ENCODE assay signal across 20 cellular contexts in the genomic region with DNA sequence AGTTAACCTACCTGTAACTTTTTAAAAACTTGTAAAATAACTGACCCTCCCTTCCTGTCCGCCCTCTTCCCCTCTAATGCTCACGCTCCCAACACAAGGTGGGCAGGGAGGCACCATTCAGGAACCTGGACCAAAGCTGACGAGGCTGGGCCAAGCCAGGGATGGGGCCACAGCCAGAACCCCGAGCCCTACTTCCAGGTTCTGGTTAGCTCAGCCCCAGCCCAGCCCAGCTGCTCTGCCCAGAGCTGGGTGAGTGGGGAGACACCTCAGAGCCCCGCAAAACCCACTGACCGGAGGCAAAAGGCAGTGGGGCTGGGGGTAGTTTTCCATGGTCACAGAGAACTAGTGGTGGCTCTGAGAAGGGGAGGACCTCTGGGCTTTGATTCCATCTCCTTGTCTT. TPM values are rescaled to one million over a fixed set of nuclear protein-coding genes. Genes with fewer than 3 reads are reported as not detected.
DNase-seq lines count a peak whose midpoint lies in the region; ATAC-seq, FAIRE-seq and TF ChIP-seq lines count a peak whose summit lies in the region.
"Had no signal": no experiment of that assay in that cellular context is flagged by ENCODE, and none has a peak within 500 bp of the region (broad histone marks: within the 10 kb centered on the region; RNA-seq: fewer than 3 reads in every experiment).

No MANE protein-coding gene starts in this region.

- TF ChIP-seq CTCF in HepG2 (CRISPR knock-in tag; IDR thresholded peaks at IDR 0.05) (no peak), right lobe of liver (IDR thresholded peaks at IDR 0.05) (no peak), adrenal gland (IDR thresholded peaks at IDR 0.05) (no peak), nephron progenitor cell (IDR thresholded peaks at IDR 0.05) (no peak), ascending aorta (IDR thresholded peaks at IDR 0.05) (no peak)

- peak overlapping the region; percentile 48 for H3K27ac Mint-ChIP-seq in nephron progenitor cell

- no peaks in the 10 kb centered on the region for H3K27me3 ChIP-seq in HepG2 (ENCODE audit: control insufficient read depth in 1 of 2, insufficient read depth in 2 of 2, low read length in 2 of 2)
- H3K27me3 ChIP-seq in right lobe of liver, result no peaks in the 10 kb centered on the region
- H3K27me3 ChIP-seq in adrenal gland, result no peaks in the 10 kb centered on the region
- no peaks in the 10 kb centered on the region for H3K27me3 ChIP-seq in ascending aorta
- H3K27me3 ChIP-seq: transverse colon had no signal

- CTCF ChIA-PET in HepG2 (lab: Yijun Ruan, JAX; ENCODE audit: low intra/inter-chr PET ratio, low total read pairs), result no interaction called here

- intact Hi-C loops in HepG2 (cut with micrococcal nuclease; ENCODE audit: unreplicated experiment), result no loop called here
- intact Hi-C loops in right lobe of liver (cut with DNase I), result no loop called here
- intact Hi-C loops in adrenal gland (cut with DNase I), result no loop called here
- intact Hi-C loops in ascending aorta (cut with DNase I), result no loop called here

- H3K27ac ChIP-seq in HepG2 (ENCODE audit: extremely low read length, insufficient read depth, low read length) (no peak overlapping the region), right lobe of liver (no peak overlapping the region), adrenal gland (peak overlapping the region in 3 of 5 donors; percentile 37 to 80 (median 79)), ascending aorta (no peak overlapping the region)

- H3K79me2 ChIP-seq in HepG2 (ENCODE audit: insufficient read depth, low read length), result peaks cover 17% of the 10 kb centered on the region

- H3K9me3 ChIP-seq in HepG2 (ENCODE audit: low read length) (no peaks in the 10 kb centered on the region), right lobe of liver (no peaks in the 10 kb centered on the region), adrenal gland (replicated peaks in 1 of 3) (no peaks in the 10 kb centered on the region), ascending aorta (no peaks in the 10 kb centered on the region)
- H3K9me3 ChIP-seq: transverse colon had no signal

- TF ChIP-seq RAD21 in HepG2 (CRISPR knock-in tag; IDR thresholded peaks at IDR 0.05), result no peak

- peaks cover 65% of the 10 kb centered on the region for H3K36me3 Mint-ChIP-seq in nephron progenitor cell (ENCODE audit: low read depth)

- ATAC-seq in HepG2 (peak; percentile 2; the same call in 1 of the 3 replicates), right lobe of liver (no peak), GM21723 (IDR thresholded peaks at IDR 0.05; ENCODE audit: unreplicated experiment) (no peak)

- FAIRE-seq in HepG2 (lab: Jason Lieb, UNC), result no peak
- FAIRE-seq: islet of Langerhans had no signal

- TF ChIP-seq EP300 in HepG2 (IDR thresholded peaks at IDR 0.05; ENCODE audit: low read depth in 2 of 2, low read length in 2 of 2) (no peak), HepG2 (CRISPR knock-in tag; IDR thresholded peaks at IDR 0.05; ENCODE audit: borderline replicate concordance) (no peak)

- H3K4me2 ChIP-seq in HepG2 (ENCODE audit: low read depth, low read length), result no peak overlapping the region

- no peaks in the 10 kb centered on the region for H3K27me3 Mint-ChIP-seq in nephron progenitor cell (ENCODE audit: low read depth, poor library complexity)
- H3K27me3 Mint-ChIP-seq: naive thymus-derived CD4-positive, alpha-beta T cell had no signal

- DNase-seq in HepG2 (ENCODE audit: low spot score), result no peak
- DNase-seq in right lobe of liver, result no peak
- no peak for DNase-seq in adrenal gland
- no peak for DNase-seq in nephron progenitor cell
- DNase-seq in ascending aorta (ENCODE audit: low spot score in 2 of 2), result no peak
- DNase-seq in glomerular visceral epithelial cell (ENCODE audit: extremely low spot score), result no peak
- DNase-seq in HPDE6-E6E7 (ENCODE audit: extremely low spot score), result no peak
- DNase-seq: activated CD4-positive, alpha-beta T cell treated with anti-CD3 and anti-CD28 coated beads, Interleukin-2, amount 50 U/mL, for 1 hour; activated naive CD4-positive, alpha-beta T cell treated with anti-CD3 and anti-CD28 coated beads, Interleukin-2, amount 50 U/mL, for 16 hours; activated T-cell treated with anti-CD3 and anti-CD28 coated beads for 4 hours; effector CD8-positive, alpha-beta T cell; EL; H9; naive thymus-derived CD4-positive, alpha-beta T cell; NCI-H187; NCI-H345; SW 1271; transverse colon had no signal

- in situ Hi-C loops in HepG2 (cut with HindIII; ENCODE audit: extremely low pct_ligation_motif_present, low pct_unique_long_range_greater_than_20kb), result no loop called here

- no peak overlapping the region for H2AFZ ChIP-seq in HepG2 (ENCODE audit: low read length)

- H3K4me1 ChIP-seq in HepG2 (ENCODE audit: insufficient read depth, low read length) (peaks cover 25% of the 10 kb centered on the region), right lobe of liver (peaks cover 0 to 36% (median 18%) of the 10 kb centered on the region in 4 donors), adrenal gland (replicated peaks in 1 of 2) (peaks cover 11 to 60% of the 10 kb centered on the region in 2 donors), ascending aorta (no peaks in the 10 kb centered on the region)

- peaks cover 12% of the 10 kb centered on the region; the same call in 1 of the 2 replicates for H4K20me1 ChIP-seq in HepG2 (ENCODE audit: insufficient read depth, low read length)

- BruUV-seq in HepG2 (replicated peaks; lab: Mats Ljungman, UMichigan), result TSS peak; percentile 6

- H3K36me3 ChIP-seq in HepG2 (replicated peaks in 1 of 2; ENCODE audit: control insufficient read depth in 1 of 2, insufficient read depth in 2 of 2, low read length in 2 of 2), result peaks cover 48 to 78% of the 10 kb centered on the region in 2 experiments
- peaks cover 4 to 65% (median 13%) of the 10 kb centered on the region in 4 donors for H3K36me3 ChIP-seq in right lobe of liver
- H3K36me3 ChIP-seq in adrenal gland (replicated peaks in 1 of 2), result peaks cover 0 to 90% of the 10 kb centered on the region in 2 donors
- H3K36me3 ChIP-seq in ascending aorta, result peaks cover 59 to 79% of the 10 kb centered on the region in 2 donors

- H3K4me3 ChIP-seq in HepG2 (replicated peaks in 1 of 3; ENCODE audit: insufficient read depth in 1 of 3, low read depth in 2 of 3, low read length in 3 of 3) (no peak overlapping the region), right lobe of liver (no peak overlapping the region), adrenal gland (no peak overlapping the region), ascending aorta (no peak overlapping the region)
- H3K4me3 ChIP-seq: transverse colon had no signal

- 86% methylated on average over 6 of the region's 6 CpGs for WGBS in HepG2 (ENCODE audit: low lambda C conversion rate)
- 87% methylated on average over 3 of the region's 6 CpGs for WGBS in right lobe of liver (ENCODE audit: insufficient coverage, low coverage, low lambda C conversion rate, missing lambda C conversion rate)
- WGBS in adrenal gland, 4 donors, result 77 to 95% (median 89%) methylated on average over 6 of the region's 6 CpGs

- TF ChIP-seq POLR2A in HepG2 (IDR thresholded peaks at IDR 0.05; ENCODE audit: insufficient read depth in 1 of 2, low read depth in 2 of 2, low read length in 2 of 2), result no peak
- TF ChIP-seq POLR2A in right lobe of liver (IDR thresholded peaks at IDR 0.05), result no peak
- TF ChIP-seq POLR2A in adrenal gland (IDR thresholded peaks at IDR 0.05), result no peak

- H3K9me3 Mint-ChIP-seq in nephron progenitor cell, result no peaks in the 10 kb centered on the region
- H3K9me3 Mint-ChIP-seq: H9 had no signal

- POLR2A ChIA-PET in HepG2 (lab: Yijun Ruan, JAX), result interaction anchor here (0.9 to 4.1 kb wide), 8 partner anchors 7 to 188 kb away, joined by 3 to 38 read pairs (median 12); a partner anchor contains a TSS

- no peak overlapping the region for H3K9ac ChIP-seq in HepG2 (ENCODE audit: insufficient read depth, low read depth, low read length)

- H3K4me3 Mint-ChIP-seq in nephron progenitor cell, result no peak overlapping the region
- H3K4me3 Mint-ChIP-seq: H9; naive thymus-derived CD4-positive, alpha-beta T cell had no signal

- H3K4me1 Mint-ChIP-seq in nephron progenitor cell, result peaks cover 18% of the 10 kb centered on the region
- H3K4me1 Mint-ChIP-seq: H9 had no signal

RNA-seq across cellular contexts. Expression of a gene that starts 7.4 kb away (rescaled TPM):
- total RNA-seq in HepG2 (2016; rRNA removed; fragmentation: Illumina TruSeq; extraction: Trizol) (161 and 170 TPM in 2 replicates), right lobe of liver (10 to 100 TPM; 30.1 to 42.7 (median 33.0) TPM), adrenal gland (10 to 100 TPM; 60.6 to 78.5 (median 72.0) TPM), ascending aorta (72.9 TPM)
- total RNA-seq in HepG2 (2016; cell fraction: cytosol; rRNA removed; fragmentation: Illumina TruSeq; extraction: Trizol; ENCODE audit: low read depth), result 13.1 and 14.4 TPM in 2 replicates
- total RNA-seq in HepG2 (2016; cell fraction: insoluble cytoplasmic fraction; rRNA removed; fragmentation: Illumina TruSeq; extraction: Trizol), result 142 and 170 TPM in 2 replicates
- 61.3 and 66.7 TPM in 2 replicates for total RNA-seq in HepG2 (2016; cell fraction: membrane; rRNA removed; fragmentation: Illumina TruSeq; extraction: Trizol)
- total RNA-seq in HepG2 (2016; cell fraction: nucleus; rRNA removed; fragmentation: Illumina TruSeq; extraction: Trizol), result 95.4 and 98.2 TPM in 2 replicates
- polyA plus RNA-seq in HepG2 (2011; rRNA removed) (97.2 and 105 TPM in 2 replicates), adrenal gland (10 to 100 TPM; 27.9 to 44.6 (median 34.2) TPM)
- polyA plus RNA-seq in HepG2 (2011; cell fraction: cytosol; rRNA removed), result 67.5 and 85.5 TPM in 2 replicates
- 104 and 124 TPM in 2 replicates for polyA plus RNA-seq in HepG2 (2011; cell fraction: nucleus; rRNA removed)
- polyA plus RNA-seq in HepG2 (2012), result 42.6 and 44.3 TPM in 2 replicates
- polyA plus RNA-seq in HepG2 (2016; cell fraction: cytosol; fragmentation: Illumina TruSeq; extraction: Trizol; ENCODE audit: low read depth), result 18.7 and 20.0 TPM in 2 replicates
- 172 and 192 TPM in 2 replicates for polyA plus RNA-seq in HepG2 (2016; cell fraction: insoluble cytoplasmic fraction; fragmentation: Illumina TruSeq; extraction: Trizol; ENCODE audit: low read depth)
- polyA plus RNA-seq in HepG2 (2016; cell fraction: membrane; fragmentation: Illumina TruSeq; extraction: Trizol; ENCODE audit: low read depth), result 49.0 TPM in 2 replicates
- 178 and 180 TPM in 2 replicates for polyA plus RNA-seq in HepG2 (2016; cell fraction: nucleus; fragmentation: Illumina TruSeq; extraction: Trizol; ENCODE audit: insufficient read depth, low read depth)
- 256 and 859 TPM in 2 replicates for polyA minus RNA-seq in HepG2 (2011; rRNA and poly(A)+ RNA removed; ENCODE audit: low replicate concordance)
- 126 and 130 TPM in 2 replicates for polyA minus RNA-seq in HepG2 (2011; cell fraction: cytosol; rRNA and poly(A)+ RNA removed)
- polyA minus RNA-seq in HepG2 (2011; cell fraction: nucleus; rRNA and poly(A)+ RNA removed), result 93.4 and 142 TPM in 2 replicates

RNA-seq across cellular contexts. Expression of a gene that starts 43.2 kb away (rescaled TPM):
- total RNA-seq in HepG2 (2016; rRNA removed; fragmentation: Illumina TruSeq; extraction: Trizol) (132 and 179 TPM in 2 replicates), right lobe of liver (10 to 100 TPM; 32.7 to 40.3 (median 35.2) TPM), adrenal gland (10 to 100 TPM; 44.4 to 94.5 (median 65.7) TPM), ascending aorta (79.7 TPM)
- total RNA-seq in HepG2 (2016; cell fraction: cytosol; rRNA removed; fragmentation: Illumina TruSeq; extraction: Trizol; ENCODE audit: low read depth), result 46.7 and 51.0 TPM in 2 replicates
- total RNA-seq in HepG2 (2016; cell fraction: insoluble cytoplasmic fraction; rRNA removed; fragmentation: Illumina TruSeq; extraction: Trizol), result 140 and 190 TPM in 2 replicates
- total RNA-seq in HepG2 (2016; cell fraction: membrane; rRNA removed; fragmentation: Illumina TruSeq; extraction: Trizol), result 65.8 and 75.9 TPM in 2 replicates
- total RNA-seq in HepG2 (2016; cell fraction: nucleus; rRNA removed; fragmentation: Illumina TruSeq; extraction: Trizol), result 79.3 and 85.4 TPM in 2 replicates
- polyA plus RNA-seq in HepG2 (2011; rRNA removed) (47.7 and 54.7 TPM in 2 replicates), adrenal gland (100 to 1,000 TPM; 102 to 148 (median 134) TPM)
- polyA plus RNA-seq in HepG2 (2011; cell fraction: cytosol; rRNA removed), result 23.0 and 30.1 TPM in 2 replicates
- 24.7 and 29.9 TPM in 2 replicates for polyA plus RNA-seq in HepG2 (2011; cell fraction: nucleus; rRNA removed)
- 75.2 and 76.1 TPM in 2 replicates for polyA plus RNA-seq in HepG2 (2012)
- polyA plus RNA-seq in HepG2 (2016; cell fraction: cytosol; fragmentation: Illumina TruSeq; extraction: Trizol; ENCODE audit: low read depth), result 45.0 and 48.2 TPM in 2 replicates
- 221 and 228 TPM in 2 replicates for polyA plus RNA-seq in HepG2 (2016; cell fraction: insoluble cytoplasmic fraction; fragmentation: Illumina TruSeq; extraction: Trizol; ENCODE audit: low read depth)
- 64.6 and 70.7 TPM in 2 replicates for polyA plus RNA-seq in HepG2 (2016; cell fraction: membrane; fragmentation: Illumina TruSeq; extraction: Trizol; ENCODE audit: low read depth)
- polyA plus RNA-seq in HepG2 (2016; cell fraction: nucleus; fragmentation: Illumina TruSeq; extraction: Trizol; ENCODE audit: insufficient read depth, low read depth), result 97.9 and 98.9 TPM in 2 replicates
- polyA minus RNA-seq in HepG2 (2011; rRNA and poly(A)+ RNA removed; ENCODE audit: low replicate concordance), result 61.1 and 62.3 TPM in 2 replicates
- 44.7 and 52.7 TPM in 2 replicates for polyA minus RNA-seq in HepG2 (2011; cell fraction: cytosol; rRNA and poly(A)+ RNA removed)
- polyA minus RNA-seq in HepG2 (2011; cell fraction: nucleus; rRNA and poly(A)+ RNA removed), result 116 and 129 TPM in 2 replicates

RNA-seq across cellular contexts. Expression of a gene that starts 43.6 kb away (rescaled TPM):
- total RNA-seq in HepG2 (2016; rRNA removed; fragmentation: Illumina TruSeq; extraction: Trizol) (0.53 and 0.60 TPM in 2 replicates), right lobe of liver (under 1 TPM in 3 of 6 experiments, not detected in 3; 0.12 to 0.13 (median 0.12) TPM), adrenal gland (under 1 TPM in 7 of 8 donors, not detected in 1; 0.39 to 0.68 (median 0.42) TPM), ascending aorta (not detected)
- 0.18 TPM in 1 of 2 replicates, not detected in the other for total RNA-seq in HepG2 (2016; cell fraction: cytosol; rRNA removed; fragmentation: Illumina TruSeq; extraction: Trizol; ENCODE audit: low read depth)
- 0.41 and 0.92 TPM in 2 replicates for total RNA-seq in HepG2 (2016; cell fraction: insoluble cytoplasmic fraction; rRNA removed; fragmentation: Illumina TruSeq; extraction: Trizol)
- 0.09 and 0.28 TPM in 2 replicates for total RNA-seq in HepG2 (2016; cell fraction: membrane; rRNA removed; fragmentation: Illumina TruSeq; extraction: Trizol)
- total RNA-seq in HepG2 (2016; cell fraction: nucleus; rRNA removed; fragmentation: Illumina TruSeq; extraction: Trizol), result 0.37 and 1.4 TPM in 2 replicates
- polyA plus RNA-seq in HepG2 (2011; rRNA removed) (0.48 and 0.73 TPM in 2 replicates), adrenal gland (1 to 10 TPM; 1.2 to 3.5 (median 1.3) TPM)
- polyA plus RNA-seq in HepG2 (2011; cell fraction: cytosol; rRNA removed), result 0.15 and 0.35 TPM in 2 replicates
- polyA plus RNA-seq in HepG2 (2011; cell fraction: nucleus; rRNA removed), result 0.88 and 1.5 TPM in 2 replicates
- 0.57 and 0.59 TPM in 2 replicates for polyA plus RNA-seq in HepG2 (2012)
- polyA plus RNA-seq in HepG2 (2016; cell fraction: cytosol; fragmentation: Illumina TruSeq; extraction: Trizol; ENCODE audit: low read depth), result 0.10 TPM in 1 of 2 replicates, not detected in the other
- polyA plus RNA-seq in HepG2 (2016; cell fraction: insoluble cytoplasmic fraction; fragmentation: Illumina TruSeq; extraction: Trizol; ENCODE audit: low read depth), result 0.72 and 1.5 TPM in 2 replicates
- 0.08 TPM in 1 of 2 replicates, not detected in the other for polyA plus RNA-seq in HepG2 (2016; cell fraction: membrane; fragmentation: Illumina TruSeq; extraction: Trizol; ENCODE audit: low read depth)
- polyA plus RNA-seq in HepG2 (2016; cell fraction: nucleus; fragmentation: Illumina TruSeq; extraction: Trizol; ENCODE audit: insufficient read depth, low read depth), result 0.74 and 1.3 TPM in 2 replicates
- polyA minus RNA-seq in HepG2 (2011; rRNA and poly(A)+ RNA removed; ENCODE audit: low replicate concordance), result 0.48 TPM in 1 of 2 replicates, not detected in the other
- polyA minus RNA-seq in HepG2 (2011; cell fraction: cytosol; rRNA and poly(A)+ RNA removed), result not detected in 2 replicates
- polyA minus RNA-seq in HepG2 (2011; cell fraction: nucleus; rRNA and poly(A)+ RNA removed), result 1.3 and 4.0 TPM in 2 replicates

RNA-seq across cellular contexts. Expression of a gene that starts 45.9 kb away (rescaled TPM):
- total RNA-seq in HepG2 (2016; rRNA removed; fragmentation: Illumina TruSeq; extraction: Trizol) (26.8 and 27.9 TPM in 2 replicates), right lobe of liver (10 to 100 TPM; 11.1 to 27.0 (median 12.3) TPM), adrenal gland (10 to 100 TPM; 22.9 to 38.8 (median 25.9) TPM), ascending aorta (63.6 TPM)
- total RNA-seq in HepG2 (2016; cell fraction: cytosol; rRNA removed; fragmentation: Illumina TruSeq; extraction: Trizol; ENCODE audit: low read depth), result 17.3 and 18.4 TPM in 2 replicates
- total RNA-seq in HepG2 (2016; cell fraction: insoluble cytoplasmic fraction; rRNA removed; fragmentation: Illumina TruSeq; extraction: Trizol), result 21.1 and 25.4 TPM in 2 replicates
- 36.4 and 39.9 TPM in 2 replicates for total RNA-seq in HepG2 (2016; cell fraction: membrane; rRNA removed; fragmentation: Illumina TruSeq; extraction: Trizol)
- total RNA-seq in HepG2 (2016; cell fraction: nucleus; rRNA removed; fragmentation: Illumina TruSeq; extraction: Trizol), result 13.2 and 14.4 TPM in 2 replicates
- polyA plus RNA-seq in HepG2 (2011; rRNA removed) (42.0 and 48.5 TPM in 2 replicates), adrenal gland (10 to 100 TPM; 23.1 to 31.9 (median 31.4) TPM)
- polyA plus RNA-seq in HepG2 (2011; cell fraction: cytosol; rRNA removed), result 38.1 and 38.8 TPM in 2 replicates
- polyA plus RNA-seq in HepG2 (2011; cell fraction: nucleus; rRNA removed), result 36.5 and 41.2 TPM in 2 replicates
- 23.6 and 24.0 TPM in 2 replicates for polyA plus RNA-seq in HepG2 (2012)
- polyA plus RNA-seq in HepG2 (2016; cell fraction: cytosol; fragmentation: Illumina TruSeq; extraction: Trizol; ENCODE audit: low read depth), result 15.6 and 18.2 TPM in 2 replicates
- polyA plus RNA-seq in HepG2 (2016; cell fraction: insoluble cytoplasmic fraction; fragmentation: Illumina TruSeq; extraction: Trizol; ENCODE audit: low read depth), result 26.9 and 33.5 TPM in 2 replicates
- polyA plus RNA-seq in HepG2 (2016; cell fraction: membrane; fragmentation: Illumina TruSeq; extraction: Trizol; ENCODE audit: low read depth), result 35.0 and 37.3 TPM in 2 replicates
- polyA plus RNA-seq in HepG2 (2016; cell fraction: nucleus; fragmentation: Illumina TruSeq; extraction: Trizol; ENCODE audit: insufficient read depth, low read depth), result 29.9 and 31.9 TPM in 2 replicates
- 47.3 TPM in 2 replicates for polyA minus RNA-seq in HepG2 (2011; rRNA and poly(A)+ RNA removed; ENCODE audit: low replicate concordance)
- 15.6 and 18.5 TPM in 2 replicates for polyA minus RNA-seq in HepG2 (2011; cell fraction: cytosol; rRNA and poly(A)+ RNA removed)
- polyA minus RNA-seq in HepG2 (2011; cell fraction: nucleus; rRNA and poly(A)+ RNA removed), result 15.3 and 17.8 TPM in 2 replicates

RNA-seq across cellular contexts. Expression of a gene that starts 55.3 kb away (rescaled TPM):
- total RNA-seq in HepG2 (2016; rRNA removed; fragmentation: Illumina TruSeq; extraction: Trizol) (218 and 277 TPM in 2 replicates), right lobe of liver (10 to 100 TPM; 16.6 to 95.9 (median 33.6) TPM), adrenal gland (100 to 1,000 TPM in 1 of 8 donors, 10 to 100 TPM in 7; 61.8 to 166 (median 74.0) TPM), ascending aorta (64.4 TPM)
- total RNA-seq in HepG2 (2016; cell fraction: cytosol; rRNA removed; fragmentation: Illumina TruSeq; extraction: Trizol; ENCODE audit: low read depth), result 24.5 and 29.0 TPM in 2 replicates
- 218 and 232 TPM in 2 replicates for total RNA-seq in HepG2 (2016; cell fraction: insoluble cytoplasmic fraction; rRNA removed; fragmentation: Illumina TruSeq; extraction: Trizol)
- 75.9 and 85.9 TPM in 2 replicates for total RNA-seq in HepG2 (2016; cell fraction: membrane; rRNA removed; fragmentation: Illumina TruSeq; extraction: Trizol)
- total RNA-seq in HepG2 (2016; cell fraction: nucleus; rRNA removed; fragmentation: Illumina TruSeq; extraction: Trizol), result 147 and 157 TPM in 2 replicates
- polyA plus RNA-seq in HepG2 (2011; rRNA removed) (111 and 143 TPM in 2 replicates), adrenal gland (100 to 1,000 TPM in 1 of 3 donors, 10 to 100 TPM in 2; 18.0 to 132 (median 22.7) TPM)
- polyA plus RNA-seq in HepG2 (2011; cell fraction: cytosol; rRNA removed), result 98.4 and 118 TPM in 2 replicates
- 94.3 and 115 TPM in 2 replicates for polyA plus RNA-seq in HepG2 (2011; cell fraction: nucleus; rRNA removed)
- polyA plus RNA-seq in HepG2 (2012), result 93.3 and 115 TPM in 2 replicates
- 12.6 and 14.2 TPM in 2 replicates for polyA plus RNA-seq in HepG2 (2016; cell fraction: cytosol; fragmentation: Illumina TruSeq; extraction: Trizol; ENCODE audit: low read depth)
- polyA plus RNA-seq in HepG2 (2016; cell fraction: insoluble cytoplasmic fraction; fragmentation: Illumina TruSeq; extraction: Trizol; ENCODE audit: low read depth), result 183 and 215 TPM in 2 replicates
- polyA plus RNA-seq in HepG2 (2016; cell fraction: membrane; fragmentation: Illumina TruSeq; extraction: Trizol; ENCODE audit: low read depth), result 30.1 and 37.0 TPM in 2 replicates
- 178 and 193 TPM in 2 replicates for polyA plus RNA-seq in HepG2 (2016; cell fraction: nucleus; fragmentation: Illumina TruSeq; extraction: Trizol; ENCODE audit: insufficient read depth, low read depth)
- 364 TPM in 2 replicates for polyA minus RNA-seq in HepG2 (2011; rRNA and poly(A)+ RNA removed; ENCODE audit: low replicate concordance)
- polyA minus RNA-seq in HepG2 (2011; cell fraction: cytosol; rRNA and poly(A)+ RNA removed), result 190 and 249 TPM in 2 replicates
- 60.3 and 96.6 TPM in 2 replicates for polyA minus RNA-seq in HepG2 (2011; cell fraction: nucleus; rRNA and poly(A)+ RNA removed)

Comparison
In these comparisons a context has a peak if more than half of its experiments do, and no peak if none do; other contexts are left out.
1. H3K27ac ChIP-seq: peak in adrenal gland (3 of 5); none in HepG2 (single experiment), right lobe of liver (0 of 3) and ascending aorta (0 of 2).